In genomic region chr3:60226907-60227306, GRCh38 we compare ENCODE assay signal across 18 cellular contexts.
"Had no signal": no experiment of that assay in that cellular context is flagged by ENCODE, and none has a peak within 500 bp of the region (broad histone marks: within the 10 kb centered on the region; RNA-seq: fewer than 3 reads in every experiment).

No MANE protein-coding gene starts in this region.

- H3K36me3 ChIP-seq: prostate gland, spleen had no signal

- H3K4me1 ChIP-seq: prostate gland, spleen had no signal

- H3K27me3 ChIP-seq: dorsolateral prefrontal cortex, spleen had no signal

- H3K27ac ChIP-seq: dorsolateral prefrontal cortex, prostate gland, spleen, VCaP had no signal

- H3K4me3 ChIP-seq: dorsolateral prefrontal cortex, prostate gland, spleen had no signal

- ATAC-seq: activated T-cell treated with anti-CD3 and anti-CD28 coated beads, Interleukin-2, amount 50 U/mL, for 72 hours; left lobe of liver; sciatic nerve; stimulated activated memory B cell treated with anti-CD40 and anti-IgM and Interleukin-4, amounts not matched to agents 10 μg/mL and 1 μg/mL and 100 μg/mL, for 72 hours had no signal

- H3K9me3 ChIP-seq: prostate gland, spleen had no signal

- DNase-seq: activated CD4-positive, alpha-beta memory T cell treated with anti-CD3 and anti-CD28 coated beads for 36 hours; activated CD8-positive, alpha-beta memory T cell treated with anti-CD3 and anti-CD28 coated beads, Interleukin-2, amount 50 U/mL, for 4 hours; activated naive CD8-positive, alpha-beta T cell treated with anti-CD3 and anti-CD28 coated beads, Interleukin-2, amount 10 ng/mL, durations not matched to agents 7 days and 5 days; activated T-cell treated with anti-CD3 and anti-CD28 coated beads, Interleukin-2, amount 50 U/mL, for 72 hours; anterior cingulate cortex; dorsolateral prefrontal cortex; hypothalamus; immature natural killer cell; occipital lobe; spleen; stimulated activated CD4-positive, alpha-beta T cell treated with anti-CD3 and anti-CD28 coated beads, Interleukin-1b, Interleukin-23, amount 100 ng/mL, for 48 hours; substantia nigra; trophoblast cell had no signal
